In the genomic region with DNA sequence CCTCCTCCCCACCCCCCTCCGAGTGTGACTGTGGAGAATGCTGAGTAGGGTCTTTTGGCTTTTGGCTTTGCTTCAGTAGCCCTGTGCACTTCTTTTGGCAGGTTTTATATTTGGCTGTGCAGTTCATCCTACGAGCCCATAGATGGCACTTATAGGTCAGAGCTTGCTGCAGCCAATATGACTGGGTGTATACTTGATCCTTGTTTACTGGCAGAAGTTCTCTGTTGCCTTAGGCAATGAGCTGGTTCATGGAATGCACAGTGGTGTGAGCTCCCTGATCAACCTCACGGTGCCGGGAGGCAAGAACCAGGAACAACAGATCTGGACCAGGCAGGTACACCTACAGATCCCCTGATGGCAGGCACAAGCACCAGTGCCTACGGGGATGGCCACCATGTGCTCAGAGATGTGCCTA, we compare ENCODE assay signal across 9 cellular contexts.
DNase-seq lines count a peak whose midpoint lies in the region; ATAC-seq and TF ChIP-seq lines count a peak whose summit lies in the region.
"Had no signal": no experiment of that assay in that cellular context is flagged by ENCODE, and none has a peak within 500 bp of the region (broad histone marks: within the 10 kb centered on the region; RNA-seq: fewer than 3 reads in every experiment).

No MANE protein-coding gene starts in this region.

- POLR2A ChIA-PET in AG04450 (lab: Yijun Ruan, JAX) = no interaction called here

- no peaks in the 10 kb centered on the region for H4K20me1 ChIP-seq in OCI-LY3 (ENCODE audit: insufficient read depth, low read length)

- no peaks in the 10 kb centered on the region for H3K27me3 ChIP-seq in AG04450 (ENCODE audit: control insufficient read depth, insufficient read depth, low read length)
- H3K27me3 ChIP-seq in OCI-LY3 (ENCODE audit: low read depth, low read length) = no peaks in the 10 kb centered on the region
- H3K27me3 ChIP-seq: esophagus squamous epithelium had no signal

- ATAC-seq in HG03108 (IDR thresholded peaks at IDR 0.05; ENCODE audit: unreplicated experiment) = no peak
- no peak for ATAC-seq in stimulated activated effector memory CD8-positive, alpha-beta T cell treated with anti-CD3 and anti-CD28 coated beads, Interleukin-12 subunit alpha, Interleukin-12 subunit beta, amount 100 ng/mL, for 72 hours

- H3K9ac ChIP-seq in OCI-LY3 (ENCODE audit: low read length) = no peak overlapping the region

- H3K9me3 ChIP-seq in AG04450 (ENCODE audit: control insufficient read depth, insufficient read depth, low read length) (no peaks in the 10 kb centered on the region), OCI-LY3 (ENCODE audit: insufficient read depth, low read length) (peaks cover 7% of the 10 kb centered on the region; the same call in 1 of the 2 replicates)

- H3K36me3 ChIP-seq in OCI-LY3 (replicated peaks; ENCODE audit: low read depth, low read length) = no peaks in the 10 kb centered on the region

- no peak overlapping the region for H3K4me3 ChIP-seq in AG04450 (ENCODE audit: low read depth, low read length)
- no peak overlapping the region for H3K4me3 ChIP-seq in HFF-Myc (replicated peaks; ENCODE audit: low read depth, low read length)
- no peak overlapping the region for H3K4me3 ChIP-seq in OCI-LY3 (ENCODE audit: low read length)
- H3K4me3 ChIP-seq in fibroblast of pulmonary artery (replicated peaks; ENCODE audit: low read depth, low read length) = no peak overlapping the region
- H3K4me3 ChIP-seq: esophagus squamous epithelium had no signal

- H3K79me2 ChIP-seq in OCI-LY3 (ENCODE audit: low read length) = no peaks in the 10 kb centered on the region

- H3K9me3 Mint-ChIP-seq in stimulated activated effector memory CD8-positive, alpha-beta T cell treated with anti-CD3 and anti-CD28 coated beads, Interleukin-12 subunit alpha, Interleukin-12 subunit beta, amount 100 ng/mL, for 72 hours = peaks cover 33% of the 10 kb centered on the region

- CTCF ChIA-PET in AG04450 (lab: Charles Lee) = interaction anchor here (1.1 to 1.2 kb wide), 2 partner anchors 13 to 17 kb away, joined by 3 to 5 read pairs; no protein-coding TSS in a partner anchor

- no peak overlapping the region for H3K27ac ChIP-seq in AG04450 (ENCODE audit: low read depth, low read length)
- H3K27ac ChIP-seq in OCI-LY3 (ENCODE audit: low read length) = no peak overlapping the region
- H3K27ac ChIP-seq: esophagus squamous epithelium had no signal

- H3K4me3 Mint-ChIP-seq in stimulated activated effector memory CD8-positive, alpha-beta T cell treated with anti-CD3 and anti-CD28 coated beads, Interleukin-12 subunit alpha, Interleukin-12 subunit beta, amount 100 ng/mL, for 72 hours = no peak overlapping the region

- DNase-seq in AG04450 (ENCODE audit: low read depth, low spot score) = no peak
- peak; percentile 25 for DNase-seq in HFF-Myc (ENCODE audit: extremely low read depth, low read depth)
- peak; percentile 26 for DNase-seq in fibroblast of pulmonary artery (ENCODE audit: low read depth)
- DNase-seq in germinal center (ENCODE audit: low spot score) = no peak
- DNase-seq in stimulated activated effector memory CD8-positive, alpha-beta T cell treated with anti-CD3 and anti-CD28 coated beads, Interleukin-12 subunit alpha, Interleukin-12 subunit beta, amount 100 ng/mL, for 72 hours (ENCODE audit: low spot score in 2 of 2) = no peak
- no peak for DNase-seq in central memory CD4-positive, alpha-beta T cell
- DNase-seq: esophagus squamous epithelium had no signal

- H3K36me3 Mint-ChIP-seq in stimulated activated effector memory CD8-positive, alpha-beta T cell treated with anti-CD3 and anti-CD28 coated beads, Interleukin-12 subunit alpha, Interleukin-12 subunit beta, amount 100 ng/mL, for 72 hours = no peaks in the 10 kb centered on the region

- H3K4me2 ChIP-seq in OCI-LY3 (ENCODE audit: low read length) = no peak overlapping the region

- no peaks in the 10 kb centered on the region for H3K4me1 ChIP-seq in OCI-LY3 (ENCODE audit: low read length)
- H3K4me1 ChIP-seq: esophagus squamous epithelium had no signal

- no peak overlapping the region for H2AFZ ChIP-seq in OCI-LY3 (ENCODE audit: low read depth, low read length)

- no peak overlapping the region for H3K27ac Mint-ChIP-seq in stimulated activated effector memory CD8-positive, alpha-beta T cell treated with anti-CD3 and anti-CD28 coated beads, Interleukin-12 subunit alpha, Interleukin-12 subunit beta, amount 100 ng/mL, for 72 hours

- no peaks in the 10 kb centered on the region for H3K4me1 Mint-ChIP-seq in stimulated activated effector memory CD8-positive, alpha-beta T cell treated with anti-CD3 and anti-CD28 coated beads, Interleukin-12 subunit alpha, Interleukin-12 subunit beta, amount 100 ng/mL, for 72 hours

- TF ChIP-seq CTCF in AG04450 (IDR thresholded peaks at IDR 0.05; ENCODE audit: low read depth, low read length) (peak; percentile 46), HFF-Myc (IDR thresholded peaks at IDR 0.05; ENCODE audit: low read depth, low read length, missing control alignments) (peak; percentile 45), OCI-LY3 (IDR thresholded peaks at IDR 0.05; ENCODE audit: low read depth, low read length) (peak; percentile 34; the same call in 1 of the 2 replicates), fibroblast of pulmonary artery (IDR thresholded peaks at IDR 0.05; ENCODE audit: low read length, missing control alignments) (peak; percentile 38)

Comparison
In these comparisons a context has a peak if more than half of its experiments do, and no peak if none do; other contexts are left out.
1. DNase-seq: peak in HFF-Myc (single experiment) and fibroblast of pulmonary artery (single experiment); none in AG04450 (single experiment), germinal center (single experiment), stimulated activated effector memory CD8-positive, alpha-beta T cell treated with anti-CD3 and anti-CD28 coated beads, Interleukin-12 subunit alpha, Interleukin-12 subunit beta, amount 100 ng/mL, for 72 hours (0 of 2) and central memory CD4-positive, alpha-beta T cell (single experiment).
2. Peak in every context shown above with its lines, with median percentiles within 50 percentile points of each other: CTCF ChIP-seq.